1 cellular context compared by ENCODE assay signal in genomic region chr16:50445603-50446250, GRCh38.
TF ChIP-seq lines count a peak whose summit lies in the region.

No MANE protein-coding gene starts in this region.

TF ChIP-seq in HepG2, 621 proteins besides CTCF, POLR2A, EP300 and RAD21 (continued from another document):
- no peak for TF ChIP-seq ZBTB46 (CRISPR knock-in tag; IDR thresholded peaks at IDR 0.05; ENCODE audit: borderline replicate concordance)
- peak; percentile 81 for TF ChIP-seq HNRNPL (IDR thresholded peaks at IDR 0.05; ENCODE audit: low read depth, low read length)
- TF ChIP-seq ZSCAN25 (CRISPR knock-in tag; IDR thresholded peaks at IDR 0.05) = 0 out of 2 replicates have a peak, but pooled peaks have one; percentile 29
- TF ChIP-seq ZSCAN30 (CRISPR knock-in tag; IDR thresholded peaks at IDR 0.05) = no peak
TF ChIP-seq in HepG2: peak in this region for 4.
